34 cellular contexts compared by ENCODE assay signal in genomic region chrY:22727753-22728152, GRCh38.
DNase-seq lines count a peak whose midpoint lies in the region; ATAC-seq, FAIRE-seq and TF ChIP-seq lines count a peak whose summit lies in the region.
"Had no signal": no experiment of that assay in that cellular context is flagged by ENCODE, and none has a peak within 500 bp of the region (broad histone marks: within the 10 kb centered on the region; RNA-seq: fewer than 3 reads in every experiment).

No MANE protein-coding gene starts in this region.

- DNase-seq in Right ventricle myocardium superior (no peak), right atrium auricular region (ENCODE audit: low spot score) (no peak), left ventricle myocardium superior (no peak), left cardiac atrium (no peak), small intestine (peak; percentile 71), EL (no peak), RCC 7860 (ENCODE audit: low spot score) (no peak)
- DNase-seq: 8988T; ACHN; AML-193; BE2C; C1 segment of cervical spinal cord; Caco-2; Calu3; CD4-positive, alpha-beta memory T cell; CD4-positive, alpha-beta T cell; CD4-positive, CD25-positive, alpha-beta regulatory T cell; CD8-positive, alpha-beta memory T cell; CD8-positive, alpha-beta T cell; COR-L47; DMS 273 treated with DMSO at 0.1 percent for 48 hours; DMS153; DMS53; DMS79; DMS79 treated with DMSO at 0.1 percent for 48 hours; DND-41 had no signal

- intact Hi-C loops in Right ventricle myocardium superior (cut with DNase I) (no loop called here), left ventricle myocardium superior (cut with micrococcal nuclease) (no loop called here), left cardiac atrium (cut with DNase I) (no loop called here)

- TF ChIP-seq CTCF in right atrium auricular region (IDR thresholded peaks at IDR 0.05): no peak
- no peak for TF ChIP-seq CTCF in OCI-LY1 (IDR thresholded peaks at IDR 0.05; ENCODE audit: low read length)

- no peak for FAIRE-seq in small intestine (lab: Jason Lieb, UNC)
- no peak for FAIRE-seq in RCC 7860 (lab: Jason Lieb, UNC)
- FAIRE-seq: A204.1, A549, D721Med had no signal

- H3K9me3 ChIP-seq in right atrium auricular region: no peaks in the 10 kb centered on the region
- H3K9me3 ChIP-seq in OCI-LY1 (ENCODE audit: low read length): no peaks in the 10 kb centered on the region
- no peaks in the 10 kb centered on the region for H3K9me3 ChIP-seq in small intestine (ENCODE audit: control insufficient read depth, low read depth)
- H3K9me3 ChIP-seq: A549; BE2C; BLaER1; BLaER1 treated with 17β-estradiol and CSF1 and Interleukin-3, amounts not matched to agents 10 nM and 100 nM; Caco-2 had no signal

- peak; percentile 68 for ATAC-seq in Right ventricle myocardium superior (ENCODE audit: poor library complexity)
- peak; percentile 75 for ATAC-seq in left ventricle myocardium superior
- no peak for ATAC-seq in left cardiac atrium
- ATAC-seq: A549; CD8-positive, alpha-beta T cell had no signal

- H2AFZ ChIP-seq in OCI-LY1 (ENCODE audit: low read length): no peak overlapping the region

- no peaks in the 10 kb centered on the region for H4K20me1 ChIP-seq in OCI-LY1 (ENCODE audit: insufficient read depth, low read length)
- H4K20me1 ChIP-seq: BLaER1; BLaER1 treated with 17β-estradiol and CSF1 and Interleukin-3, amounts not matched to agents 10 nM and 100 nM had no signal

- H3F3A ChIP-seq in OCI-LY1 (ENCODE audit: insufficient read depth, low read length): no peaks in the 10 kb centered on the region

- no peaks in the 10 kb centered on the region for H3K4me1 ChIP-seq in right atrium auricular region
- H3K4me1 ChIP-seq in OCI-LY1 (ENCODE audit: insufficient read depth, low read length, severe bottlenecking): peaks cover 26% of the 10 kb centered on the region
- H3K4me1 ChIP-seq in small intestine (ENCODE audit: control insufficient read depth in 2 of 2, insufficient read depth in 1 of 2, low read depth in 1 of 2, low read length in 1 of 2): no peaks in the 10 kb centered on the region
- H3K4me1 ChIP-seq: A549; BE2C; BLaER1; BLaER1 treated with 17β-estradiol and CSF1 and Interleukin-3, amounts not matched to agents 10 nM and 100 nM; Caco-2 had no signal

- H3K4me3 ChIP-seq in right atrium auricular region (no peak overlapping the region), OCI-LY1 (ENCODE audit: low read depth, low read length, poor library complexity, severe bottlenecking) (no peak overlapping the region), small intestine (ENCODE audit: low read depth in 1 of 2, low read length in 2 of 2) (no peak overlapping the region)
- H3K4me3 ChIP-seq: A549; BLaER1; BLaER1 treated with 17β-estradiol and CSF1 and Interleukin-3, amounts not matched to agents 10 nM and 100 nM had no signal

- H3K27ac ChIP-seq in right atrium auricular region: no peak overlapping the region
- H3K27ac ChIP-seq in OCI-LY1 (ENCODE audit: low read depth, low read length, poor library complexity, severe bottlenecking): peak overlapping the region; percentile 28
- no peak overlapping the region for H3K27ac ChIP-seq in small intestine (ENCODE audit: low read depth in 1 of 2, low read length in 1 of 2)
- H3K27ac ChIP-seq: 22Rv1; A549; BLaER1; BLaER1 treated with 17β-estradiol and CSF1 and Interleukin-3, amounts not matched to agents 10 nM and 100 nM; C4-2B had no signal

- no peak overlapping the region for H3K4me2 ChIP-seq in OCI-LY1 (ENCODE audit: low read length)
- H3K4me2 ChIP-seq: A549; BLaER1; BLaER1 treated with 17β-estradiol and CSF1 and Interleukin-3, amounts not matched to agents 10 nM and 100 nM had no signal

- no peaks in the 10 kb centered on the region for H3K9me2 ChIP-seq in OCI-LY1 (ENCODE audit: low read depth, low read length)

- H3K36me3 ChIP-seq in right atrium auricular region (no peaks in the 10 kb centered on the region), OCI-LY1 (ENCODE audit: insufficient read depth, low read length) (no peaks in the 10 kb centered on the region), small intestine (ENCODE audit: control insufficient read depth in 2 of 2, insufficient read depth in 2 of 2, low read length in 2 of 2) (no peaks in the 10 kb centered on the region)
- H3K36me3 ChIP-seq: BE2C; BLaER1; BLaER1 treated with 17β-estradiol and CSF1 and Interleukin-3, amounts not matched to agents 10 nM and 100 nM had no signal

- H3K27me3 ChIP-seq in right atrium auricular region (no peaks in the 10 kb centered on the region), OCI-LY1 (ENCODE audit: insufficient read depth, low read length) (no peaks in the 10 kb centered on the region), small intestine (ENCODE audit: control insufficient read depth in 2 of 2, insufficient read depth in 2 of 2, low read length in 2 of 2) (no peaks in the 10 kb centered on the region)
- H3K27me3 ChIP-seq: BE2C; BLaER1; BLaER1 treated with 17β-estradiol and CSF1 and Interleukin-3, amounts not matched to agents 10 nM and 100 nM had no signal

- H3K9ac ChIP-seq in OCI-LY1 (ENCODE audit: low read length): no peak overlapping the region
- H3K9ac ChIP-seq: BLaER1; BLaER1 treated with 17β-estradiol and CSF1 and Interleukin-3, amounts not matched to agents 10 nM and 100 nM had no signal

- H3K79me2 ChIP-seq in OCI-LY1 (ENCODE audit: insufficient read depth, low read length): no peaks in the 10 kb centered on the region

Comparison
In these comparisons a context has a peak if more than half of its experiments do, and no peak if none do; other contexts are left out.
1. ATAC-seq: peak in Right ventricle myocardium superior (single experiment) and left ventricle myocardium superior (single experiment); none in left cardiac atrium (0 of 2).